In genomic region chr5:107519900-107520354, GRCh38 we compare ENCODE assay signal across 8 cellular contexts.
DNase-seq lines count a peak whose midpoint lies in the region; ATAC-seq, FAIRE-seq and TF ChIP-seq lines count a peak whose summit lies in the region.

No MANE protein-coding gene starts in this region.

- no peak overlapping the region for H3K4me3 Mint-ChIP-seq in activated naive CD8-positive, alpha-beta T cell treated with anti-CD3 and anti-CD28 coated beads, Interleukin-2, amount 50 U/mL, for 24 hours

- H3K9me3 Mint-ChIP-seq in activated naive CD8-positive, alpha-beta T cell treated with anti-CD3 and anti-CD28 coated beads, Interleukin-2, amount 50 U/mL, for 24 hours = no peaks in the 10 kb centered on the region

- no peak for TF ChIP-seq CTCF in D721Med (IDR thresholded peaks at IDR 0.05; ENCODE audit: insufficient read depth, missing control alignments)

- no peak overlapping the region for H3K27ac Mint-ChIP-seq in activated naive CD8-positive, alpha-beta T cell treated with anti-CD3 and anti-CD28 coated beads, Interleukin-2, amount 50 U/mL, for 24 hours

- no peaks in the 10 kb centered on the region for H3K4me1 Mint-ChIP-seq in activated naive CD8-positive, alpha-beta T cell treated with anti-CD3 and anti-CD28 coated beads, Interleukin-2, amount 50 U/mL, for 24 hours

- FAIRE-seq in D721Med (lab: Jason Lieb, UNC) = no peak

- peak overlapping the region; percentile 36 for H3K27ac ChIP-seq in epithelial cell of prostate

- peaks cover 1% of the 10 kb centered on the region for H3K27me3 Mint-ChIP-seq in activated naive CD8-positive, alpha-beta T cell treated with anti-CD3 and anti-CD28 coated beads, Interleukin-2, amount 50 U/mL, for 24 hours

- DNase-seq in NCI-H510A treated with DMSO at 0.1 percent for 48 hours (lab: John Stamatoyannopoulos, UW) = peak; percentile 49
- no peak for DNase-seq in NCI-H510A (lab: John Stamatoyannopoulos, UW)
- DNase-seq in NCI-H748 treated with DMSO at 0.1 percent for 48 hours (lab: John Stamatoyannopoulos, UW) = peak; percentile 84
- DNase-seq in epithelial cell of prostate (ENCODE audit: low read depth, low spot score) = peak; percentile 49
- DNase-seq in renal cortical epithelial cell (ENCODE audit: low read depth) = peak; percentile 86
- no peak for DNase-seq in activated CD4-positive, alpha-beta T cell treated with anti-CD3 and anti-CD28 coated beads for 48 hours
- no peak for DNase-seq in D721Med (ENCODE audit: insufficient read length, low spot score)
- DNase-seq in activated naive CD8-positive, alpha-beta T cell treated with anti-CD3 and anti-CD28 coated beads, Interleukin-2, amount 50 U/mL, for 24 hours = no peak

- no peaks in the 10 kb centered on the region for H3K36me3 Mint-ChIP-seq in activated naive CD8-positive, alpha-beta T cell treated with anti-CD3 and anti-CD28 coated beads, Interleukin-2, amount 50 U/mL, for 24 hours (ENCODE audit: low read depth)

- no peak for ATAC-seq in activated naive CD8-positive, alpha-beta T cell treated with anti-CD3 and anti-CD28 coated beads, Interleukin-2, amount 50 U/mL, for 24 hours

Comparison
In these comparisons a context has a peak if more than half of its experiments do, and no peak if none do; other contexts are left out.
1. DNase-seq: peak in NCI-H510A treated with DMSO at 0.1 percent for 48 hours (single experiment), NCI-H748 treated with DMSO at 0.1 percent for 48 hours (single experiment), epithelial cell of prostate (single experiment) and renal cortical epithelial cell (single experiment); none in NCI-H510A (single experiment), activated CD4-positive, alpha-beta T cell treated with anti-CD3 and anti-CD28 coated beads for 48 hours (single experiment), D721Med (single experiment) and activated naive CD8-positive, alpha-beta T cell treated with anti-CD3 and anti-CD28 coated beads, Interleukin-2, amount 50 U/mL, for 24 hours (single experiment).